Comparison of ENCODE assay signal across 22 cellular contexts in the genomic region with DNA sequence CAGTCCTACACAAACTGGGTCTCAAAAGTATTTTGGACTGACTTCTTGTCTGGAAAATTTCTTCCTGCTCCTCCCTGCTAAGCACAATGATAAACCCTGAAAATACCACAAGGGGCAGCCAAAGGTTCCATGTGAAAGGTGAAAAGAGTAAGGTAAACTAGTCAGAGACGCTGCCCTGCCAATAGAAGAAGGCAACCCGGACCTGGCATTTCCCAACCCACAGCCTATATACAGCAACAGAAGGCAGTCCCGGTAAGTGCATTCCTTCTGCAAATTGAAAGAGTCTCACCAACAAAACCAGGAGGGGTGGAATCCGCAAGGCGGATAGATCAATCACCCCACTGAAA.
DNase-seq lines count a peak whose midpoint lies in the region; ATAC-seq and TF ChIP-seq lines count a peak whose summit lies in the region.
"Had no signal": no experiment of that assay in that cellular context is flagged by ENCODE, and none has a peak within 500 bp of the region (broad histone marks: within the 10 kb centered on the region; RNA-seq: fewer than 3 reads in every experiment).

No MANE protein-coding gene starts in this region.

- H3K4me2 ChIP-seq in mesenchymal stem cell (ENCODE audit: low read length, poor library complexity, severe bottlenecking): no peak overlapping the region

- no peak overlapping the region for H3K9ac ChIP-seq in mesenchymal stem cell (ENCODE audit: low read length)

- peaks cover 15% of the 10 kb centered on the region for H3K79me1 ChIP-seq in mesenchymal stem cell (replicated peaks; ENCODE audit: low read length, poor library complexity, severe bottlenecking)

- in situ Hi-C loops in G401 (cut with HindIII; ENCODE audit: low sequenced_read_pairs): no loop called here

- no peak overlapping the region for H3K4ac ChIP-seq in mesenchymal stem cell (ENCODE audit: low read depth in 1 of 2, low read length in 2 of 2)

- no peak overlapping the region for H2BK120ac ChIP-seq in mesenchymal stem cell (ENCODE audit: low read depth, low read length)

- no peak overlapping the region for H3K14ac ChIP-seq in mesenchymal stem cell (ENCODE audit: low read length in 2 of 2)

- H3K27ac ChIP-seq in right cardiac atrium (ENCODE audit: low read length) (peak overlapping the region; percentile 26), ectodermal cell (ENCODE audit: insufficient read depth, low read depth, low read length, poor library complexity, severe bottlenecking) (peak overlapping the region; percentile 11), mesenchymal stem cell (ENCODE audit: low read length, poor library complexity, severe bottlenecking) (no peak overlapping the region), stomach (peak overlapping the region in 4 of 5 donors; percentile 20 to 58 (median 33))

- H2AK5ac ChIP-seq in mesenchymal stem cell (ENCODE audit: low read length, severe bottlenecking): no peak overlapping the region

- no peak for TF ChIP-seq CTCF in stomach (IDR thresholded peaks at IDR 0.05)

- intact Hi-C loops in right cardiac atrium (cut with DNase I): no loop called here
- intact Hi-C loops in cardiac septum (cut with DNase I): no loop called here
- intact Hi-C loops in stomach (cut with DNase I; ENCODE audit: low total_unique reads): no loop called here

- no peak overlapping the region for H3K4me3 ChIP-seq in right cardiac atrium (ENCODE audit: low read length)
- no peak overlapping the region for H3K4me3 ChIP-seq in ectodermal cell (ENCODE audit: insufficient read depth, low read depth, low read length)
- H3K4me3 ChIP-seq in mesenchymal stem cell (ENCODE audit: insufficient read depth in 1 of 2, low read depth in 1 of 2, low read length in 2 of 2): no peak overlapping the region
- H3K4me3 ChIP-seq in stomach: no peak overlapping the region
- H3K4me3 ChIP-seq: HAP-1 had no signal

- ATAC-seq in right cardiac atrium: no peak
- no peak for ATAC-seq in HG03469 (IDR thresholded peaks at IDR 0.05; ENCODE audit: unreplicated experiment)
- ATAC-seq: Panc1, SK-N-SH treated with all-trans-retinoic acid at 6 μM for 48 hours had no signal

- H3K9me3 ChIP-seq in right cardiac atrium (ENCODE audit: control insufficient read depth, low read length) (no peaks in the 10 kb centered on the region), ectodermal cell (ENCODE audit: control insufficient read depth, low read length) (no peaks in the 10 kb centered on the region), mesenchymal stem cell (ENCODE audit: control insufficient read depth, low read length) (no peaks in the 10 kb centered on the region), stomach (no peaks in the 10 kb centered on the region)
- H3K9me3 ChIP-seq: BE2C, HAP-1 had no signal

- H3K36me3 ChIP-seq in ectodermal cell (ENCODE audit: control insufficient read depth, insufficient read depth, low read length): no peaks in the 10 kb centered on the region
- peaks cover 0 to 6% of the 10 kb centered on the region in 2 experiments for H3K36me3 ChIP-seq in mesenchymal stem cell (ENCODE audit: control insufficient read depth in 1 of 2, insufficient read depth in 2 of 2, low read depth in 1 of 2, low read length in 2 of 2)
- peaks cover 0 to 7% (median 0%) of the 10 kb centered on the region in 4 donors for H3K36me3 ChIP-seq in stomach
- H3K36me3 ChIP-seq: BE2C, HAP-1 had no signal

- no peak overlapping the region for H3K23ac ChIP-seq in mesenchymal stem cell (ENCODE audit: low read length in 2 of 2)

- H2AFZ ChIP-seq in mesenchymal stem cell (ENCODE audit: low read depth, low read length): no peak overlapping the region

- H3K27me3 ChIP-seq in right cardiac atrium (ENCODE audit: control insufficient read depth, insufficient read depth) (no peaks in the 10 kb centered on the region), ectodermal cell (ENCODE audit: control insufficient read depth, insufficient read depth, low read length, poor library complexity, severe bottlenecking) (no peaks in the 10 kb centered on the region), mesenchymal stem cell (ENCODE audit: control insufficient read depth in 1 of 2, insufficient read depth in 1 of 2, low read length in 2 of 2) (no peaks in the 10 kb centered on the region), stomach (no peaks in the 10 kb centered on the region)
- H3K27me3 ChIP-seq: BE2C had no signal

- H3K18ac ChIP-seq in mesenchymal stem cell (ENCODE audit: low read depth in 1 of 2, low read length in 2 of 2): no peak overlapping the region

- TF ChIP-seq POLR2A in stomach (IDR thresholded peaks at IDR 0.05): no peak

- peaks cover 4% of the 10 kb centered on the region for H3K4me1 ChIP-seq in right cardiac atrium (ENCODE audit: control insufficient read depth, insufficient read depth, low read length)
- peaks cover 16% of the 10 kb centered on the region for H3K4me1 ChIP-seq in ectodermal cell (ENCODE audit: control insufficient read depth, insufficient read depth, low read length)
- H3K4me1 ChIP-seq in mesenchymal stem cell (ENCODE audit: control insufficient read depth, insufficient read depth, low read depth, low read length): peaks cover 7% of the 10 kb centered on the region
- peaks cover 9 to 18% (median 12%) of the 10 kb centered on the region in 4 donors for H3K4me1 ChIP-seq in stomach
- H3K4me1 ChIP-seq: BE2C, HAP-1 had no signal

- H4K8ac ChIP-seq in mesenchymal stem cell (ENCODE audit: low read length): peak overlapping the region; percentile 50

- 84% methylated on average over 5 of the region's 5 CpGs for WGBS in right cardiac atrium
- 86 to 92% methylated on average over 5 of the region's 5 CpGs for WGBS in ectodermal cell, 2 experiments
- WGBS in mesenchymal stem cell: 99% methylated on average over 5 of the region's 5 CpGs
- 38 to 71% (median 54%) methylated on average over 5 of the region's 5 CpGs for WGBS in stomach, 5 donors

- TF ChIP-seq EP300 in stomach (IDR thresholded peaks at IDR 0.05): no peak

- no peak overlapping the region for H2BK15ac ChIP-seq in mesenchymal stem cell (ENCODE audit: low read depth, poor library complexity, severe bottlenecking)

- no peak overlapping the region for H2BK5ac ChIP-seq in mesenchymal stem cell (ENCODE audit: low read depth, low read length, poor library complexity, severe bottlenecking)

- H2BK12ac ChIP-seq in mesenchymal stem cell (ENCODE audit: low read length in 2 of 2): no peak overlapping the region

- H4K91ac ChIP-seq in mesenchymal stem cell (ENCODE audit: low read length): no peak overlapping the region

- DNase-seq in right cardiac atrium: no peak
- no peak for DNase-seq in cardiac septum (ENCODE audit: low spot score)
- DNase-seq in mesenchymal stem cell: no peak
- no peak for DNase-seq in stomach
- no peak for DNase-seq in G401 (ENCODE audit: low spot score)
- no peak for DNase-seq in HPDE6-E6E7 (ENCODE audit: extremely low spot score)
- DNase-seq: BE2C; CD4-positive, CD25-positive, alpha-beta regulatory T cell; COR-L47; DMS79; KBM-7; NCI-H1105; NCI-H2081; NCI-H2171; NCI-H345; NCI-H524; NCI-H774 had no signal
